Comparison of ENCODE assay signal across 8 cellular contexts in the genomic region with DNA sequence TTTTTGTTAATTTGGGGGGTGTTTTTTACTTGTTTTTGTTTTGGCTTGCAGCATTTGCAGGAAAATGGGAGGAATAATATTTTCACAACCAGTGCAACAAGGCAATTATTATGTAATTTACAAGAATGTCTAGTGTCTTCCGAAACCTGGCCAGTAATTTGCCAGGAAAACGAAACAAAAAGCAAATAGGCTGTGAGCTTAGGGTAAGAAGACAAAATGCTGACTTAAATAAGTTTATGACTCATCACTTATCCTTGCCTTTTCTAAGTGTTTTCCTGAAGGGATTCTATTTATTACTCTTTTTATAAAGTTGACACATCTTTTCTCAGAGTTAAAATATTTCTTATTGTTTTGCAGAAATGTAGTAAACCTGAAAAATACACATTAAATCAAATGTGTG. TPM values are rescaled to one million over a fixed set of nuclear protein-coding genes. Genes with fewer than 3 reads are reported as not detected.
A peak's percentile ranks its signal among the peaks of the same experiment; 100 is the strongest.
DNase-seq lines count a peak whose midpoint lies in the region; FAIRE-seq and TF ChIP-seq lines count a peak whose summit lies in the region.

No MANE protein-coding gene starts in this region.

- H3K36me3 Mint-ChIP-seq in activated naive CD8-positive, alpha-beta T cell treated with anti-CD3 and anti-CD28 coated beads for 36 hours = no peaks in the 10 kb centered on the region

- no peak for TF ChIP-seq CTCF in breast epithelium (IDR thresholded peaks at IDR 0.05)

- H3K27ac ChIP-seq in breast epithelium (no peak overlapping the region), mucosa of rectum (ENCODE audit: low read depth in 2 of 2, low read length in 2 of 2) (no peak overlapping the region)

- no peaks in the 10 kb centered on the region for H3K27me3 Mint-ChIP-seq in activated naive CD8-positive, alpha-beta T cell treated with anti-CD3 and anti-CD28 coated beads for 36 hours

- H3K4me1 Mint-ChIP-seq in activated naive CD8-positive, alpha-beta T cell treated with anti-CD3 and anti-CD28 coated beads for 36 hours = no peaks in the 10 kb centered on the region

- peak; percentile 52 for DNase-seq in HS-5 (ENCODE audit: low read depth)
- no peak for DNase-seq in breast epithelium (ENCODE audit: low spot score in 2 of 2)
- no peak for DNase-seq in activated naive CD4-positive, alpha-beta T cell treated with Interleukin-2 at 50 U/mL for 16 hours
- no peak for DNase-seq in mucosa of gallbladder (ENCODE audit: low spot score)
- DNase-seq in activated naive CD8-positive, alpha-beta T cell treated with anti-CD3 and anti-CD28 coated beads for 36 hours = no peak
- no peak for DNase-seq in midbrain (lab: John Stamatoyannopoulos, UW)

- H3K4me1 ChIP-seq in breast epithelium (no peaks in the 10 kb centered on the region), mucosa of rectum (ENCODE audit: control insufficient read depth in 2 of 2, insufficient read depth in 2 of 2, low read length in 2 of 2) (no peaks in the 10 kb centered on the region)

- H3K36me3 ChIP-seq in breast epithelium (no peaks in the 10 kb centered on the region), mucosa of rectum (ENCODE audit: control insufficient read depth in 2 of 2, insufficient read depth in 2 of 2, low read length in 2 of 2) (no peaks in the 10 kb centered on the region)

- intact Hi-C loops in breast epithelium (cut with DNase I; ENCODE audit: low total_unique reads) = loop anchor here (10.0 kb wide), 1 partner anchor 1436 kb away; no protein-coding TSS in a partner anchor

- no peaks in the 10 kb centered on the region for H3K27me3 ChIP-seq in breast epithelium
- H3K27me3 ChIP-seq in mucosa of rectum (ENCODE audit: control insufficient read depth in 2 of 2, insufficient read depth in 2 of 2, low read length in 2 of 2) = no peaks in the 10 kb centered on the region

- no peak overlapping the region for H3K4me3 Mint-ChIP-seq in activated naive CD8-positive, alpha-beta T cell treated with anti-CD3 and anti-CD28 coated beads for 36 hours

- no peak overlapping the region for H3K27ac Mint-ChIP-seq in activated naive CD8-positive, alpha-beta T cell treated with anti-CD3 and anti-CD28 coated beads for 36 hours

- H3K4me3 ChIP-seq in breast epithelium = peak overlapping the region; percentile 35 to 39 (median 35)
- peak overlapping the region; percentile 23 to 37 for H3K4me3 ChIP-seq in mucosa of rectum (ENCODE audit: low read length in 2 of 2)

- H3K9me3 ChIP-seq in breast epithelium (peaks cover 0 to 2% of the 10 kb centered on the region in 2 donors), mucosa of rectum (ENCODE audit: control insufficient read depth in 2 of 2, low read length in 2 of 2) (no peaks in the 10 kb centered on the region)

- no peak overlapping the region for H3K9ac ChIP-seq in mucosa of rectum (ENCODE audit: low read depth in 1 of 2, low read length in 2 of 2)

- peaks cover 4% of the 10 kb centered on the region for H3K9me3 Mint-ChIP-seq in activated naive CD8-positive, alpha-beta T cell treated with anti-CD3 and anti-CD28 coated beads for 36 hours

- FAIRE-seq in G401.6 (lab: Jason Lieb, UNC) = peak; percentile 77

- no peak for TF ChIP-seq POLR2A in breast epithelium (IDR thresholded peaks at IDR 0.05)

RNA-seq across cellular contexts. Expression of gene KCNT2, which starts 49.8 kb away (rescaled TPM):
- total RNA-seq in breast epithelium = 1 to 10 TPM; 2.6 to 3.7 (median 3.0) TPM
- 6.0 TPM for total RNA-seq in mucosa of gallbladder
- not detected for total RNA-seq in activated naive CD8-positive, alpha-beta T cell treated with anti-CD3 and anti-CD28 coated beads for 36 hours
